ENCODE assay signal across 19 cellular contexts in genomic region chr14:76500480-76500879, GRCh38.
A peak's percentile ranks its signal among the peaks of the same experiment; 100 is the strongest.
DNase-seq lines count a peak whose midpoint lies in the region; ATAC-seq and TF ChIP-seq lines count a peak whose summit lies in the region.
"Had no signal": no experiment of that assay in that cellular context is flagged by ENCODE, and none has a peak within 500 bp of the region (broad histone marks: within the 10 kb centered on the region; RNA-seq: fewer than 3 reads in every experiment).

No MANE protein-coding gene starts in this region.

- no peak overlapping the region for H3K27ac Mint-ChIP-seq in T-helper 17 cell
- H3K27ac Mint-ChIP-seq: CD4-positive, CD25-positive, alpha-beta regulatory T cell had no signal

- no peak overlapping the region for H3K27ac ChIP-seq in foreskin keratinocyte
- H3K27ac ChIP-seq: KMS-11 had no signal

- no peaks in the 10 kb centered on the region for H3K27me3 ChIP-seq in foreskin keratinocyte

- peaks cover 53% of the 10 kb centered on the region for H3K27me3 Mint-ChIP-seq in T-helper 17 cell

- peak; percentile 17 for DNase-seq in AG10803 (ENCODE audit: low read depth)
- peak; percentile 35 for DNase-seq in DMS 273 treated with DMSO at 0.1 percent for 48 hours (lab: John Stamatoyannopoulos, UW)
- DNase-seq in NCI-H1694 treated with DMSO at 0.1 percent for 48 hours (lab: John Stamatoyannopoulos, UW): peak; percentile 90
- no peak for DNase-seq in foreskin keratinocyte
- no peak for DNase-seq in activated CD4-positive, alpha-beta T cell treated with anti-CD3 and anti-CD28 coated beads, Interleukin-2, amount 50 U/mL, for 1 hour
- DNase-seq in T-helper 17 cell: no peak
- DNase-seq in SHP77 (lab: John Stamatoyannopoulos, UW): no peak
- DNase-seq: CD4-positive, CD25-positive, alpha-beta regulatory T cell; NCI-H1092; NCI-H2107; NCI-H345; NCI-H526 treated with DMSO at 0.1 percent for 48 hours; RPMI8226; T-helper 1 cell had no signal

- TF ChIP-seq CTCF in AG10803 (conservative IDR thresholded peaks at IDR 0.05; ENCODE audit: low read length): no peak
- no peak for TF ChIP-seq CTCF in foreskin keratinocyte (conservative IDR thresholded peaks at IDR 0.05)

- no peaks in the 10 kb centered on the region for H3K4me1 Mint-ChIP-seq in T-helper 17 cell
- H3K4me1 Mint-ChIP-seq: CD4-positive, CD25-positive, alpha-beta regulatory T cell had no signal

- no peak overlapping the region for H3K4me3 Mint-ChIP-seq in T-helper 17 cell
- H3K4me3 Mint-ChIP-seq: HFFc6 had no signal

- H3K4me3 ChIP-seq in AG10803 (ENCODE audit: low read length): no peak overlapping the region
- H3K4me3 ChIP-seq: GM12878 had no signal

- H3K9me3 ChIP-seq in T-helper 17 cell (ENCODE audit: control insufficient read depth, low read length, poor library complexity, severe bottlenecking): no peaks in the 10 kb centered on the region
- H3K9me3 ChIP-seq: Caco-2 had no signal

- peaks cover 3% of the 10 kb centered on the region for H3K36me3 Mint-ChIP-seq in T-helper 17 cell (ENCODE audit: low read depth)
- H3K36me3 Mint-ChIP-seq: CD4-positive, CD25-positive, alpha-beta regulatory T cell had no signal

- H3K4me1 ChIP-seq in foreskin keratinocyte: no peaks in the 10 kb centered on the region
- H3K4me1 ChIP-seq: Caco-2 had no signal

- ATAC-seq in foreskin keratinocyte: peak; percentile 18
- no peak for ATAC-seq in T-helper 17 cell
- ATAC-seq: HepG2 had no signal

Comparison
In these comparisons a context has a peak if more than half of its experiments do, and no peak if none do; other contexts are left out.
1. DNase-seq: peak in AG10803 (single experiment), DMS 273 treated with DMSO at 0.1 percent for 48 hours (single experiment) and NCI-H1694 treated with DMSO at 0.1 percent for 48 hours (single experiment); none in foreskin keratinocyte (0 of 2), activated CD4-positive, alpha-beta T cell treated with anti-CD3 and anti-CD28 coated beads, Interleukin-2, amount 50 U/mL, for 1 hour (single experiment), T-helper 17 cell (0 of 3) and SHP77 (0 of 2).